19 cellular contexts compared by ENCODE assay signal in genomic region chr3:151248772-151249366, GRCh38. TPM values are rescaled to one million over a fixed set of nuclear protein-coding genes. Genes with fewer than 3 reads are reported as not detected.
DNase-seq lines count a peak whose midpoint lies in the region; ATAC-seq, FAIRE-seq and TF ChIP-seq lines count a peak whose summit lies in the region.
"Had no signal": no experiment of that assay in that cellular context is flagged by ENCODE, and none has a peak within 500 bp of the region (broad histone marks: within the 10 kb centered on the region; RNA-seq: fewer than 3 reads in every experiment).

No MANE protein-coding gene starts in this region.

- peak; percentile 43 to 76 (median 70) for ATAC-seq in pancreas
- no peak for ATAC-seq in activated naive CD8-positive, alpha-beta T cell treated with anti-CD3 and anti-CD28 coated beads, Interleukin-2, amount 50 U/mL, for 24 hours
- ATAC-seq: CD8-positive, alpha-beta T cell had no signal

- H3K4me3 ChIP-seq in left ventricle myocardium inferior (peak overlapping the region; percentile 36), pancreas (no peak overlapping the region), tibial artery (no peak overlapping the region)

- H3K9me3 ChIP-seq in left ventricle myocardium inferior (replicated peaks) (peaks cover 3% of the 10 kb centered on the region), pancreas (no peaks in the 10 kb centered on the region), tibial artery (no peaks in the 10 kb centered on the region)
- H3K9me3 ChIP-seq: SK-N-SH had no signal

- H3K4me1 ChIP-seq in left ventricle myocardium inferior (no peaks in the 10 kb centered on the region), pancreas (no peaks in the 10 kb centered on the region), tibial artery (no peaks in the 10 kb centered on the region)

- no peak overlapping the region for H3K4me3 Mint-ChIP-seq in activated naive CD8-positive, alpha-beta T cell treated with anti-CD3 and anti-CD28 coated beads, Interleukin-2, amount 50 U/mL, for 24 hours
- H3K4me3 Mint-ChIP-seq: CD8-positive, alpha-beta T cell had no signal

- no peaks in the 10 kb centered on the region for H3K4me1 Mint-ChIP-seq in activated naive CD8-positive, alpha-beta T cell treated with anti-CD3 and anti-CD28 coated beads, Interleukin-2, amount 50 U/mL, for 24 hours

- no peaks in the 10 kb centered on the region for H3K36me3 Mint-ChIP-seq in activated naive CD8-positive, alpha-beta T cell treated with anti-CD3 and anti-CD28 coated beads, Interleukin-2, amount 50 U/mL, for 24 hours (ENCODE audit: low read depth)
- H3K36me3 Mint-ChIP-seq: CD8-positive, alpha-beta T cell had no signal

- 14 to 16% methylated on average over 3 of the region's 3 CpGs for WGBS in pancreas, 2 donors

- H3K36me3 ChIP-seq in left ventricle myocardium inferior (no peaks in the 10 kb centered on the region), pancreas (no peaks in the 10 kb centered on the region), tibial artery (no peaks in the 10 kb centered on the region)

- TF ChIP-seq CTCF in left ventricle myocardium inferior (IDR thresholded peaks at IDR 0.05; ENCODE audit: borderline replicate concordance) (no peak), pancreas (IDR thresholded peaks at IDR 0.05) (no peak), tibial artery (IDR thresholded peaks at IDR 0.05) (no peak)

- H3K27ac ChIP-seq in left ventricle myocardium inferior (replicated peaks) (peak overlapping the region; percentile 61), pancreas (no peak overlapping the region), tibial artery (no peak overlapping the region)

- intact Hi-C loops in left ventricle myocardium inferior (cut with micrococcal nuclease) (no loop called here), pancreas (cut with DNase I) (no loop called here), tibial artery (cut with DNase I; ENCODE audit: low total_unique reads) (no loop called here)

- no peak for FAIRE-seq in pancreas (lab: Jason Lieb, UNC)
- FAIRE-seq: D721Med, H1 had no signal

- no peak overlapping the region for H3K27ac Mint-ChIP-seq in activated naive CD8-positive, alpha-beta T cell treated with anti-CD3 and anti-CD28 coated beads, Interleukin-2, amount 50 U/mL, for 24 hours
- H3K27ac Mint-ChIP-seq: CD8-positive, alpha-beta T cell had no signal

- DNase-seq in DMS 273 (lab: John Stamatoyannopoulos, UW; ENCODE audit: unreplicated experiment), result peak; percentile 73
- peak; percentile 7 for DNase-seq in NCI-H1092 (lab: John Stamatoyannopoulos, UW)
- DNase-seq in left ventricle myocardium inferior, result no peak
- DNase-seq in pancreas, result no peak
- no peak for DNase-seq in medulla oblongata (ENCODE audit: extremely low spot score)
- DNase-seq in activated naive CD8-positive, alpha-beta T cell treated with anti-CD3 and anti-CD28 coated beads, Interleukin-2, amount 50 U/mL, for 24 hours, result no peak
- no peak for DNase-seq in kidney tubule cell (ENCODE audit: low spot score)
- DNase-seq in tibial artery, result no peak
- DNase-seq: CD8-positive, alpha-beta T cell; EL; KG1; NCI-H1048; NCI-H187; SK-N-SH had no signal

- no peaks in the 10 kb centered on the region for H3K27me3 ChIP-seq in left ventricle myocardium inferior (ENCODE audit: low read depth)
- no peaks in the 10 kb centered on the region for H3K27me3 ChIP-seq in pancreas
- no peaks in the 10 kb centered on the region for H3K27me3 ChIP-seq in tibial artery

- H3K9me3 Mint-ChIP-seq in activated naive CD8-positive, alpha-beta T cell treated with anti-CD3 and anti-CD28 coated beads, Interleukin-2, amount 50 U/mL, for 24 hours, result no peaks in the 10 kb centered on the region
- H3K9me3 Mint-ChIP-seq: CD8-positive, alpha-beta T cell had no signal

- no peaks in the 10 kb centered on the region for H3K27me3 Mint-ChIP-seq in activated naive CD8-positive, alpha-beta T cell treated with anti-CD3 and anti-CD28 coated beads, Interleukin-2, amount 50 U/mL, for 24 hours

RNA-seq across cellular contexts. Expression of gene P2RY14, which starts 29.5 kb away (rescaled TPM):
- total RNA-seq in left ventricle myocardium inferior (2.9 TPM), pancreas (under 1 TPM; 0.08 to 0.38 (median 0.11) TPM)
- polyA plus RNA-seq in pancreas, result under 1 TPM; 0.08 to 0.47 TPM
- total RNA-seq: H1, M059J, NCI-H460 had no signal
- polyA plus RNA-seq: BJ, H1, SK-N-SH had no signal

RNA-seq across cellular contexts. Expression of gene GPR171, which starts 45.9 kb away (rescaled TPM):
- total RNA-seq in left ventricle myocardium inferior (not detected), pancreas (under 1 TPM in 4 of 6 donors, not detected in 2; 0.13 to 0.92 (median 0.27) TPM)
- under 1 TPM; 0.12 to 0.15 TPM for polyA plus RNA-seq in pancreas
- total RNA-seq: H1, M059J, NCI-H460 had no signal
- polyA plus RNA-seq: BJ, H1, SK-N-SH had no signal

Comparison
In these comparisons a context has a peak if more than half of its experiments do, and no peak if none do; other contexts are left out.
1. DNase-seq: peak in DMS 273 (single experiment) and NCI-H1092 (single experiment); none in left ventricle myocardium inferior (single experiment), pancreas (0 of 6), medulla oblongata (single experiment), activated naive CD8-positive, alpha-beta T cell treated with anti-CD3 and anti-CD28 coated beads, Interleukin-2, amount 50 U/mL, for 24 hours (single experiment), kidney tubule cell (single experiment) and tibial artery (0 of 2).